5 cellular contexts compared by ENCODE assay signal in the genomic region with DNA sequence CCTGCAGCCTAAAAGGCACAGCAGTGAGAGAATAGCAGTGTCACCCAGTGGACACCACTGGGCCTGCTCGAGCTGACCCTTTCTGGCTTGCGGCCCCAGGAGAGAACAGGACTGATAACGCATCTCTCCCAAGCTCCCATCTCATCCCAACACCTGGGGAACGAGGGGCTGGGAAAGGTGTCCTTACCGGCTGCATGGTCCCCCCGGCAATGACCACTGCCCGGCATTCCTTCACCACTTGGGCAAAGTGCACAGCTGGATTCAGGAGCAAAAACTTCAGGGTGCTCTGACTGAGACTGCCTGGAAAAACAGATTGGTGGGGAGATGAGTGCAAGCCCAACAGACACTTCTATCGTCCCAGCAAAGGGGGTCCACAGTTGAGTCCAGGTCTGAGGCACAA.
DNase-seq lines count a peak whose midpoint lies in the region; ATAC-seq, FAIRE-seq and TF ChIP-seq lines count a peak whose summit lies in the region.
"Not testable (repeated sequence)": the region's sequence is repeated elsewhere in the genome, so short reads cannot be mapped to it uniquely, and the experiment has no call there.

No MANE protein-coding gene starts in this region.

- not testable (repeated sequence) for BruUV-seq in HepG2 (replicated peaks; lab: Mats Ljungman, UMichigan)

- not testable (repeated sequence) for H3K79me2 ChIP-seq in HepG2 (ENCODE audit: insufficient read depth, low read length)

- H3K27me3 ChIP-seq in right atrium auricular region; HepG2 (ENCODE audit: control insufficient read depth in 1 of 2, insufficient read depth in 2 of 2, low read length in 2 of 2); upper lobe of right lung: not testable (repeated sequence)

- not testable (repeated sequence) for H4K20me1 ChIP-seq in HepG2 (ENCODE audit: insufficient read depth, low read length)

- H3K4me1 ChIP-seq in right atrium auricular region; HepG2 (ENCODE audit: insufficient read depth, low read length); upper lobe of right lung: not testable (repeated sequence)

- TF ChIP-seq CTCF in right atrium auricular region (IDR thresholded peaks at IDR 0.05); HepG2 (CRISPR knock-in tag; IDR thresholded peaks at IDR 0.05); upper lobe of right lung (IDR thresholded peaks at IDR 0.05): not testable (repeated sequence)

- not testable (repeated sequence) for H2AFZ ChIP-seq in HepG2 (ENCODE audit: low read length)

- TF ChIP-seq POLR2A in HepG2 (IDR thresholded peaks at IDR 0.05; ENCODE audit: insufficient read depth in 1 of 2, low read depth in 2 of 2, low read length in 2 of 2) = not testable (repeated sequence)

- H3K9ac ChIP-seq in HepG2 (ENCODE audit: insufficient read depth, low read depth, low read length) = not testable (repeated sequence)

- FAIRE-seq in HepG2 (lab: Jason Lieb, UNC) = not testable (repeated sequence)

- in situ Hi-C loops in HepG2 (cut with HindIII; ENCODE audit: extremely low pct_ligation_motif_present, low pct_unique_long_range_greater_than_20kb) = not testable (repeated sequence)

- CTCF ChIA-PET in HepG2 (lab: Yijun Ruan, JAX; ENCODE audit: low intra/inter-chr PET ratio, low total read pairs) = not testable (repeated sequence)

- H3K36me3 ChIP-seq in right atrium auricular region; HepG2 (replicated peaks in 1 of 2; ENCODE audit: control insufficient read depth in 1 of 2, insufficient read depth in 2 of 2, low read length in 2 of 2); upper lobe of right lung: not testable (repeated sequence)

- H3K27ac ChIP-seq in right atrium auricular region; HepG2 (ENCODE audit: extremely low read length, insufficient read depth, low read length); upper lobe of right lung: not testable (repeated sequence)

- TF ChIP-seq RAD21 in HepG2 (CRISPR knock-in tag; IDR thresholded peaks at IDR 0.05) = not testable (repeated sequence)

- peak; percentile 37 for DNase-seq in activated CD8-positive, alpha-beta memory T cell treated with anti-CD3 and anti-CD28 coated beads for 24 hours
- DNase-seq in ecto neural progenitor cell (ENCODE audit: low spot score) = peak; percentile 23
- DNase-seq in right atrium auricular region (ENCODE audit: low spot score) = peak; percentile 42
- DNase-seq in HepG2 (ENCODE audit: low spot score) = not testable (repeated sequence)
- DNase-seq in upper lobe of right lung = peak; percentile 33

- peak; percentile 53; the same call in 2 of the 3 replicates for ATAC-seq in HepG2
- not testable (repeated sequence) for ATAC-seq in upper lobe of right lung

- POLR2A ChIA-PET in HepG2 (lab: Yijun Ruan, JAX) = not testable (repeated sequence)

- H3K4me3 ChIP-seq in right atrium auricular region; HepG2 (replicated peaks in 1 of 3; ENCODE audit: insufficient read depth in 1 of 3, low read depth in 2 of 3, low read length in 3 of 3); upper lobe of right lung: not testable (repeated sequence)

- 91% methylated on average over 5 of the region's 8 CpGs for WGBS in HepG2 (ENCODE audit: low lambda C conversion rate)

- TF ChIP-seq EP300 in HepG2 (IDR thresholded peaks at IDR 0.05; ENCODE audit: low read depth in 2 of 2, low read length in 2 of 2); HepG2 (CRISPR knock-in tag; IDR thresholded peaks at IDR 0.05; ENCODE audit: borderline replicate concordance): not testable (repeated sequence)

- not testable (repeated sequence) for H3K9me3 ChIP-seq in right atrium auricular region; HepG2 (ENCODE audit: low read length); upper lobe of right lung

- H3K4me2 ChIP-seq in HepG2 (ENCODE audit: low read depth, low read length) = not testable (repeated sequence)

- intact Hi-C loops in HepG2 (cut with micrococcal nuclease; ENCODE audit: unreplicated experiment); upper lobe of right lung (cut with DNase I): not testable (repeated sequence)
